In genomic region chr17:82214012-82214628, GRCh38 we compare ENCODE assay signal across 10 cellular contexts. TPM values are rescaled to one million over a fixed set of nuclear protein-coding genes. Genes with fewer than 3 reads are reported as not detected.
DNase-seq lines count a peak whose midpoint lies in the region; ATAC-seq and TF ChIP-seq lines count a peak whose summit lies in the region.
"Had no signal": no experiment of that assay in that cellular context is flagged by ENCODE, and none has a peak within 500 bp of the region (broad histone marks: within the 10 kb centered on the region; RNA-seq: fewer than 3 reads in every experiment).

No MANE protein-coding gene starts in this region.

- ATAC-seq in CD4-positive, alpha-beta T cell (ENCODE audit: poor library complexity): no peak
- ATAC-seq in WTC11 (no peak), HG03565 (IDR thresholded peaks at IDR 0.05; ENCODE audit: unreplicated experiment) (no peak)

- WGBS in mesenchymal stem cell: 97% methylated on average over 11 of the region's 11 CpGs

- H3K23ac ChIP-seq in mesenchymal stem cell (ENCODE audit: low read length in 2 of 2): no peak overlapping the region

- no peak for TF ChIP-seq CTCF in CD4-positive, alpha-beta T cell (IDR thresholded peaks at IDR 0.05)
- TF ChIP-seq CTCF in WTC11 (IDR thresholded peaks at IDR 0.05): no peak
- TF ChIP-seq CTCF in vagina (IDR thresholded peaks at IDR 0.05): no peak

- no peaks in the 10 kb centered on the region for H3K9me3 Mint-ChIP-seq in CD4-positive, alpha-beta T cell
- H3K9me3 Mint-ChIP-seq in WTC11: no peaks in the 10 kb centered on the region; the same call in 1 of the 2 replicates

- no peak overlapping the region for H2AFZ ChIP-seq in mesenchymal stem cell (ENCODE audit: low read depth, low read length)

- peak overlapping the region in 1 of 2 experiments; percentile 79 for H3K14ac ChIP-seq in mesenchymal stem cell (ENCODE audit: low read length in 2 of 2)

- peaks cover 55% of the 10 kb centered on the region for H3K4me1 ChIP-seq in mesenchymal stem cell (ENCODE audit: control insufficient read depth, insufficient read depth, low read depth, low read length)
- peaks cover 48% of the 10 kb centered on the region for H3K4me1 ChIP-seq in vagina

- peak overlapping the region; percentile 8 to 54 for H3K18ac ChIP-seq in mesenchymal stem cell (ENCODE audit: low read depth in 1 of 2, low read length in 2 of 2)

- DNase-seq in 8988T (peak; percentile 26), WTC11 (ENCODE audit: low spot score) (no peak), mesenchymal stem cell (no peak), vagina (ENCODE audit: extremely low spot score in 2 of 2) (no peak), NCI-H510A (lab: John Stamatoyannopoulos, UW) (no peak)
- DNase-seq in CD4-positive, alpha-beta T cell: no peak
- no peak for DNase-seq in stimulated activated CD4-positive, alpha-beta T cell treated with anti-CD3 and anti-CD28 coated beads, Interleukin-1b, Interleukin-23, amount 100 ng/mL, for 48 hours
- DNase-seq: NCI-H1417 treated with DMSO at 0.1 percent for 48 hours had no signal

- no peak overlapping the region for H2BK5ac ChIP-seq in mesenchymal stem cell (ENCODE audit: low read depth, low read length, poor library complexity, severe bottlenecking)

- H3K4me1 Mint-ChIP-seq in CD4-positive, alpha-beta T cell (ENCODE audit: low read depth): peaks cover 43% of the 10 kb centered on the region
- peaks cover 5% of the 10 kb centered on the region; the same call in 1 of the 2 replicates for H3K4me1 Mint-ChIP-seq in WTC11

- peak overlapping the region; percentile 84 for H3K4me3 Mint-ChIP-seq in CD4-positive, alpha-beta T cell
- peak overlapping the region; percentile 53 for H3K4me3 Mint-ChIP-seq in WTC11

- peak overlapping the region; percentile 55 to 59 for H3K4ac ChIP-seq in mesenchymal stem cell (ENCODE audit: low read depth in 1 of 2, low read length in 2 of 2)

- H3K4me3 ChIP-seq in mesenchymal stem cell (ENCODE audit: insufficient read depth in 1 of 2, low read depth in 1 of 2, low read length in 2 of 2) (no peak overlapping the region), vagina (no peak overlapping the region)

- no peak overlapping the region for H3K27ac ChIP-seq in CD4-positive, alpha-beta T cell (ENCODE audit: low read depth, low read length)
- no peak overlapping the region for H3K27ac ChIP-seq in mesenchymal stem cell (ENCODE audit: low read length, poor library complexity, severe bottlenecking)
- no peak overlapping the region for H3K27ac ChIP-seq in vagina

- no peaks in the 10 kb centered on the region for H3K9me3 ChIP-seq in CD4-positive, alpha-beta T cell (ENCODE audit: control insufficient read depth, low read length)
- no peaks in the 10 kb centered on the region for H3K9me3 ChIP-seq in mesenchymal stem cell (ENCODE audit: control insufficient read depth, low read length)
- no peaks in the 10 kb centered on the region for H3K9me3 ChIP-seq in vagina
- H3K9me3 ChIP-seq: adrenal gland had no signal

- peak overlapping the region; percentile 85 to 98 for H2BK12ac ChIP-seq in mesenchymal stem cell (ENCODE audit: low read length in 2 of 2)

- H4K8ac ChIP-seq in mesenchymal stem cell (ENCODE audit: low read length): peak overlapping the region; percentile 45

- intact Hi-C loops in CD4-positive, alpha-beta T cell (cut with DNase I, micrococcal nuclease): no loop called here
- intact Hi-C loops in vagina (cut with DNase I): no loop called here

- H3K9ac ChIP-seq in mesenchymal stem cell (ENCODE audit: low read length): no peak overlapping the region

- H3K36me3 ChIP-seq in mesenchymal stem cell (ENCODE audit: control insufficient read depth in 1 of 2, insufficient read depth in 2 of 2, low read depth in 1 of 2, low read length in 2 of 2) (peaks cover 0 to 2% of the 10 kb centered on the region in 2 experiments), vagina (no peaks in the 10 kb centered on the region)
- H3K36me3 ChIP-seq: adrenal gland had no signal

- no peaks in the 10 kb centered on the region for H3K27me3 ChIP-seq in CD4-positive, alpha-beta T cell (ENCODE audit: control insufficient read depth, insufficient read depth, low read length)
- H3K27me3 ChIP-seq in mesenchymal stem cell (ENCODE audit: control insufficient read depth in 1 of 2, insufficient read depth in 1 of 2, low read length in 2 of 2): no peaks in the 10 kb centered on the region
- H3K27me3 ChIP-seq in vagina: no peaks in the 10 kb centered on the region
- H3K27me3 ChIP-seq: adrenal gland had no signal

- no peak overlapping the region for H3K4me2 ChIP-seq in mesenchymal stem cell (ENCODE audit: low read length, poor library complexity, severe bottlenecking)

- CTCF ChIA-PET in CD4-positive, alpha-beta T cell (lab: Charles Lee): interaction anchor here (1.1 kb wide), 1 partner anchor 22 kb away, joined by 3 read pairs; no protein-coding TSS in a partner anchor
- CTCF ChIA-PET in WTC11 (lab: Charles Lee): interaction anchor here (0.6 to 1.5 kb wide), 3 partner anchors 8 to 87 kb away, joined by 3 to 4 read pairs (median 4); no protein-coding TSS in a partner anchor

- H2AK5ac ChIP-seq in mesenchymal stem cell (ENCODE audit: low read length, severe bottlenecking): no peak overlapping the region

- TF ChIP-seq POLR2A in vagina (IDR thresholded peaks at IDR 0.05): no peak

- H3K27ac Mint-ChIP-seq in CD4-positive, alpha-beta T cell: peak overlapping the region; percentile 85
- no peak overlapping the region for H3K27ac Mint-ChIP-seq in WTC11

- no peaks in the 10 kb centered on the region for H3K36me3 Mint-ChIP-seq in CD4-positive, alpha-beta T cell (ENCODE audit: low read depth)
- H3K36me3 Mint-ChIP-seq in WTC11: no peaks in the 10 kb centered on the region

- peak overlapping the region; percentile 93 for H4K91ac ChIP-seq in mesenchymal stem cell (ENCODE audit: low read length)

- POLR2A ChIA-PET in CD4-positive, alpha-beta T cell (lab: Charles Lee): interaction anchor here (0.6 to 2.2 kb wide), 4 partner anchors 8 to 84 kb away, joined by 3 to 6 read pairs (median 4); partner anchors contain the start of gene SLC16A3
- POLR2A ChIA-PET in WTC11 (lab: Charles Lee): interaction anchor here (0.6 to 1.5 kb wide), 2 partner anchors 171 to 381 kb away, joined by 3 read pairs; partner anchors contain the start of gene MCRIP1

- peak overlapping the region; percentile 56 for H2BK120ac ChIP-seq in mesenchymal stem cell (ENCODE audit: low read depth, low read length)

- H3K27me3 Mint-ChIP-seq in CD4-positive, alpha-beta T cell: no peaks in the 10 kb centered on the region
- H3K27me3 Mint-ChIP-seq in WTC11 (ENCODE audit: low read depth): peaks cover 24% of the 10 kb centered on the region

- H3K79me1 ChIP-seq in mesenchymal stem cell (replicated peaks; ENCODE audit: low read length, poor library complexity, severe bottlenecking): peaks cover 22% of the 10 kb centered on the region

- H2BK15ac ChIP-seq in mesenchymal stem cell (ENCODE audit: low read depth, poor library complexity, severe bottlenecking): peak overlapping the region; percentile 84

TF ChIP-seq in WTC11, 78 proteins besides CTCF, POLR2A, EP300 and RAD21:
- TF ChIP-seq TEAD4 (CRISPR knock-in tag; IDR thresholded peaks at IDR 0.05) (no peak), MLX (CRISPR knock-in tag; IDR thresholded peaks at IDR 0.05) (no peak), ZNF121 (CRISPR knock-in tag; IDR thresholded peaks at IDR 0.05) (0 out of 2 replicates have a peak, but pooled peaks have one; percentile 4), HMGXB4 (CRISPR knock-in tag; IDR thresholded peaks at IDR 0.05) (no peak)

RNA-seq across cellular contexts. Expression of gene CCDC57, which starts 1.5 kb away (rescaled TPM):
- total RNA-seq in CD4-positive, alpha-beta T cell: 100 to 1,000 TPM; 129 to 135 TPM
- total RNA-seq in WTC11 (2021) (15.1 to 20.0 TPM (median 16.9 TPM) in 3 replicates), vagina (26.5 TPM)
- polyA plus RNA-seq in mesenchymal stem cell (2013, experiment 1 of 2): 20.2 TPM
- polyA plus RNA-seq in mesenchymal stem cell (2013, experiment 2 of 2): 19.0 TPM

RNA-seq across cellular contexts. Expression of gene SLC16A3, which starts 14.7 kb away (rescaled TPM):
- 10 to 100 TPM; 93.4 to 99.0 TPM for total RNA-seq in CD4-positive, alpha-beta T cell
- total RNA-seq in WTC11 (2021) (28.7 to 65.3 TPM (median 58.5 TPM) in 3 replicates), vagina (21.1 TPM)
- polyA plus RNA-seq in mesenchymal stem cell (2013, experiment 1 of 2): 217 TPM
- 200 TPM for polyA plus RNA-seq in mesenchymal stem cell (2013, experiment 2 of 2)

RNA-seq across cellular contexts. Expression of gene CSNK1D, which starts 59.4 kb away (rescaled TPM):
- total RNA-seq in CD4-positive, alpha-beta T cell: 100 to 1,000 TPM; 277 to 286 TPM
- total RNA-seq in WTC11 (2021): 101 to 111 TPM (median 107 TPM) in 3 replicates
- 100 TPM for polyA plus RNA-seq in mesenchymal stem cell (2013, experiment 1 of 2)
- 98.8 TPM for polyA plus RNA-seq in mesenchymal stem cell (2013, experiment 2 of 2)
- total RNA-seq in vagina: 67.8 TPM
